Comparison of ENCODE assay signal across 1 cellular context in genomic region chr4:173013232-173013932, GRCh38.
TF ChIP-seq lines count a peak whose summit lies in the region.

No MANE protein-coding gene starts in this region.

TF ChIP-seq in GM23338, 12 proteins besides CTCF, POLR2A, EP300 and RAD21 (continued from another document):
- TF ChIP-seq ZNF462 (CRISPR knock-in tag; IDR thresholded peaks at IDR 0.05) (no peak), NANOG (IDR thresholded peaks at IDR 0.05; ENCODE audit: borderline replicate concordance) (no peak), ETS1 (IDR thresholded peaks at IDR 0.05) (no peak), ZNF114 (CRISPR knock-in tag; IDR thresholded peaks at IDR 0.05) (no peak), JUNB (IDR thresholded peaks at IDR 0.05; ENCODE audit: unreplicated experiment) (no peak), POLR2AphosphoS5 (IDR thresholded peaks at IDR 0.05; ENCODE audit: low read depth) (no peak), EZH2 (IDR thresholded peaks at IDR 0.05; ENCODE audit: low read depth, unreplicated experiment) (no peak), REST (IDR thresholded peaks at IDR 0.05; ENCODE audit: unreplicated experiment) (no peak), STAT1 (IDR thresholded peaks at IDR 0.05; ENCODE audit: unreplicated experiment) (no peak), CREB1 (CRISPR knock-in tag; IDR thresholded peaks at IDR 0.05; ENCODE audit: low read depth) (no peak)
